In genomic region chr15:78950906-78951840, GRCh38 we compare ENCODE assay signal across 11 cellular contexts. TPM values are rescaled to one million over a fixed set of nuclear protein-coding genes. Genes with fewer than 3 reads are reported as not detected.
DNase-seq lines count a peak whose midpoint lies in the region; ATAC-seq and TF ChIP-seq lines count a peak whose summit lies in the region.
"Had no signal": no experiment of that assay in that cellular context is flagged by ENCODE, and none has a peak within 500 bp of the region (broad histone marks: within the 10 kb centered on the region; RNA-seq: fewer than 3 reads in every experiment).

No MANE protein-coding gene starts in this region.

- 29 to 32% methylated on average over 10 of the region's 10 CpGs for whole genome bisulfite sequencing in upper lobe of left lung, 2 donors

- H3K27me3 ChIP-seq in upper lobe of left lung, result no peaks in the 10 kb centered on the region
- H3K27me3 ChIP-seq: ascending aorta, uterus had no signal

- no peak overlapping the region for H3K4me3 Mint-ChIP-seq in activated CD8-positive, alpha-beta memory T cell treated with anti-CD3 and anti-CD28 coated beads, Interleukin-2, amount 10 ng/mL, durations not matched to agents 7 days and 5 days
- peak overlapping the region; percentile 70 for H3K4me3 Mint-ChIP-seq in activated B cell treated with CpG ODN at 0.5 μM for 24 hours

- TF ChIP-seq EP300 in upper lobe of left lung (IDR thresholded peaks at IDR 0.05), result no peak

- no peaks in the 10 kb centered on the region for H3K9me3 Mint-ChIP-seq in activated CD8-positive, alpha-beta memory T cell treated with anti-CD3 and anti-CD28 coated beads, Interleukin-2, amount 10 ng/mL, durations not matched to agents 7 days and 5 days (ENCODE audit: low read depth)
- no peaks in the 10 kb centered on the region for H3K9me3 Mint-ChIP-seq in activated B cell treated with CpG ODN at 0.5 μM for 24 hours

- CTCF ChIA-PET in activated CD8-positive, alpha-beta memory T cell treated with anti-CD3 and anti-CD28 coated beads, Interleukin-2, amount 10 ng/mL, durations not matched to agents 7 days and 5 days (lab: Charles Lee), result no interaction called here
- CTCF ChIA-PET in activated B cell treated with CpG ODN at 0.5 μM for 24 hours (lab: Charles Lee), result no interaction called here

- H3K36me3 ChIP-seq in upper lobe of left lung, result no peaks in the 10 kb centered on the region
- H3K36me3 ChIP-seq: ascending aorta, prostate gland, uterus had no signal

- no peaks in the 10 kb centered on the region for H3K36me3 Mint-ChIP-seq in activated CD8-positive, alpha-beta memory T cell treated with anti-CD3 and anti-CD28 coated beads, Interleukin-2, amount 10 ng/mL, durations not matched to agents 7 days and 5 days
- no peaks in the 10 kb centered on the region for H3K36me3 Mint-ChIP-seq in activated B cell treated with CpG ODN at 0.5 μM for 24 hours (ENCODE audit: low read depth)

- no peak for TF ChIP-seq CTCF in activated B cell treated with CpG ODN at 0.5 μM for 24 hours (IDR thresholded peaks at IDR 0.05)
- peak in 3 of 6 experiments; percentile 21 to 35 (median 30) for TF ChIP-seq CTCF in upper lobe of left lung (IDR thresholded peaks at IDR 0.05)

- H3K27ac ChIP-seq in upper lobe of left lung, result peak overlapping the region; percentile 79 to 89 (median 82)
- H3K27ac ChIP-seq: ascending aorta, uterus had no signal

- intact Hi-C loops in activated B cell treated with CpG ODN at 0.5 μM for 24 hours (cut with micrococcal nuclease) (no loop called here), left ventricle myocardium superior (cut with micrococcal nuclease) (no loop called here)

- no peak for DNase-seq in activated CD8-positive, alpha-beta memory T cell treated with anti-CD3 and anti-CD28 coated beads, Interleukin-2, amount 10 ng/mL, durations not matched to agents 7 days and 5 days
- no peak for DNase-seq in activated CD8-positive, alpha-beta memory T cell treated with anti-CD3 and anti-CD28 coated beads for 24 hours
- DNase-seq in activated B cell treated with CpG ODN at 0.5 μM for 24 hours (no peak), left ventricle myocardium superior (no peak), upper lobe of left lung (no peak), NCI-H1930 (lab: John Stamatoyannopoulos, UW) (no peak), SKM-1 (lab: John Stamatoyannopoulos, UW; ENCODE audit: unreplicated experiment) (no peak)
- DNase-seq: uterus had no signal

- H3K27me3 Mint-ChIP-seq in activated CD8-positive, alpha-beta memory T cell treated with anti-CD3 and anti-CD28 coated beads, Interleukin-2, amount 10 ng/mL, durations not matched to agents 7 days and 5 days, result peaks cover 9% of the 10 kb centered on the region
- no peaks in the 10 kb centered on the region for H3K27me3 Mint-ChIP-seq in activated B cell treated with CpG ODN at 0.5 μM for 24 hours

- no peak overlapping the region for H3K4me3 ChIP-seq in upper lobe of left lung
- H3K4me3 ChIP-seq: ascending aorta, prostate gland, uterus had no signal

- H3K9me3 ChIP-seq in upper lobe of left lung, result no peaks in the 10 kb centered on the region
- H3K9me3 ChIP-seq: ascending aorta, prostate gland, uterus had no signal

- peak; percentile 45 for ATAC-seq in activated CD8-positive, alpha-beta memory T cell treated with anti-CD3 and anti-CD28 coated beads, Interleukin-2, amount 10 ng/mL, durations not matched to agents 7 days and 5 days
- ATAC-seq in activated B cell treated with CpG ODN at 0.5 μM for 24 hours (ENCODE audit: low read depth), result peak; percentile 85
- ATAC-seq in left ventricle myocardium superior, result peak; percentile 66
- ATAC-seq in upper lobe of left lung (ENCODE audit: low FRiP score in 2 of 2), result peak; percentile 48 to 69
- ATAC-seq in HG02973 (IDR thresholded peaks at IDR 0.05; ENCODE audit: unreplicated experiment), result no peak

- POLR2A ChIA-PET in activated B cell treated with CpG ODN at 0.5 μM for 24 hours (lab: Charles Lee), result interaction anchor here (0.5 to 2.4 kb wide), 3 partner anchors 11 to 894 kb away, joined by 5 to 6 read pairs (median 5); no protein-coding TSS in a partner anchor

- peaks cover 9% of the 10 kb centered on the region for H3K4me1 Mint-ChIP-seq in activated CD8-positive, alpha-beta memory T cell treated with anti-CD3 and anti-CD28 coated beads, Interleukin-2, amount 10 ng/mL, durations not matched to agents 7 days and 5 days
- peaks cover 24% of the 10 kb centered on the region for H3K4me1 Mint-ChIP-seq in activated B cell treated with CpG ODN at 0.5 μM for 24 hours

- H3K27ac Mint-ChIP-seq in activated CD8-positive, alpha-beta memory T cell treated with anti-CD3 and anti-CD28 coated beads, Interleukin-2, amount 10 ng/mL, durations not matched to agents 7 days and 5 days, result no peak overlapping the region
- peak overlapping the region; percentile 60 for H3K27ac Mint-ChIP-seq in activated B cell treated with CpG ODN at 0.5 μM for 24 hours

- TF ChIP-seq POLR2A in upper lobe of left lung (IDR thresholded peaks at IDR 0.05), result no peak

- peaks cover 18 to 24% (median 21%) of the 10 kb centered on the region in 4 donors for H3K4me1 ChIP-seq in upper lobe of left lung
- H3K4me1 ChIP-seq: ascending aorta, prostate gland, uterus had no signal

RNA-seq across cellular contexts. Expression of gene CTSH, which starts 6.3 kb away (rescaled TPM):
- total RNA-seq in activated CD8-positive, alpha-beta memory T cell treated with anti-CD3 and anti-CD28 coated beads, Interleukin-2, amount 10 ng/mL, durations not matched to agents 7 days and 5 days, result 10 to 100 TPM; 33.9 to 48.1 TPM
- 721 and 762 TPM in 2 replicates for total RNA-seq in activated B cell treated with CpG ODN at 0.5 μM for 24 hours
- 72.3 TPM for total RNA-seq in left ventricle myocardium superior
- total RNA-seq in upper lobe of left lung, result 1,000 to 10,000 TPM in 4 of 6 donors, 100 to 1,000 TPM in 2; 699 to 3,907 (median 1,498) TPM
